Comparison of ENCODE assay signal across 1 cellular context in genomic region chr1:205275133-205275532, GRCh38.
TF ChIP-seq lines count a peak whose summit lies in the region.

No MANE protein-coding gene starts in this region.

TF ChIP-seq in GM23338, 12 proteins besides CTCF, POLR2A, EP300 and RAD21 (continued from another document):
- no peak for TF ChIP-seq REST (IDR thresholded peaks at IDR 0.05; ENCODE audit: unreplicated experiment)
- no peak for TF ChIP-seq NANOG (IDR thresholded peaks at IDR 0.05; ENCODE audit: borderline replicate concordance)
- TF ChIP-seq ZNF114 (CRISPR knock-in tag; IDR thresholded peaks at IDR 0.05), result no peak
- TF ChIP-seq EZH2phosphoT487 (IDR thresholded peaks at IDR 0.05; ENCODE audit: unreplicated experiment), result no peak
- TF ChIP-seq POLR2AphosphoS5 (IDR thresholded peaks at IDR 0.05; ENCODE audit: low read depth), result no peak
- no peak for TF ChIP-seq ETS1 (IDR thresholded peaks at IDR 0.05)
- no peak for TF ChIP-seq STAT1 (IDR thresholded peaks at IDR 0.05; ENCODE audit: unreplicated experiment)
